33 cellular contexts compared by ENCODE assay signal in genomic region chr22:45276507-45276906, GRCh38. TPM values are rescaled to one million over a fixed set of nuclear protein-coding genes. Genes with fewer than 3 reads are reported as not detected.
"Had no signal": no experiment of that assay in that cellular context is flagged by ENCODE, and none has a peak within 500 bp of the region (broad histone marks: within the 10 kb centered on the region; RNA-seq: fewer than 3 reads in every experiment).

No MANE protein-coding gene starts in this region.

- H3K27me3 ChIP-seq: ascending aorta had no signal

- H3K4me3 ChIP-seq: ascending aorta had no signal

- H3K9me3 ChIP-seq: ascending aorta had no signal

- H3K36me3 ChIP-seq: ascending aorta had no signal

- DNase-seq: activated B cell treated with CpG ODN at 0.5 μM for 24 hours; activated CD4-positive, alpha-beta memory T cell treated with anti-CD3 and anti-CD28 coated beads for 36 hours; activated CD4-positive, alpha-beta T cell treated with anti-CD3 and anti-CD28 coated beads for 4 hours; activated CD4-positive, alpha-beta T cell treated with anti-CD3 and anti-CD28 coated beads, Interleukin-2, amount 10 ng/mL, durations not matched to agents 24 days and 14 days; activated CD4-positive, alpha-beta T cell treated with anti-CD3 and anti-CD28 coated beads, Interleukin-2, amount 50 U/mL, for 1 hour; activated CD4-positive, alpha-beta T cell treated with anti-CD3 and anti-CD28 coated beads, Interleukin-2, amount 50 U/mL, for 4 hours; activated CD4-positive, CD25-positive, alpha-beta regulatory T cell treated with anti-CD3 and anti-CD28 coated beads, Interleukin-2, amount 50 U/mL, for 72 hours; activated CD8-positive, alpha-beta memory T cell treated with anti-CD3 and anti-CD28 coated beads, Interleukin-2, amount 50 U/mL, for 4 hours; activated CD8-positive, alpha-beta T cell treated with anti-CD3 and anti-CD28 coated beads for 36 hours; activated effector memory CD4-positive, alpha-beta T cell treated with anti-CD3 and anti-CD28 coated beads, Interleukin-2, amount 50 U/mL, for 16 hours; activated gamma-delta T cell treated with Interleukin-2 at 50 U/mL for 16 hours; activated naive CD4-positive, alpha-beta T cell; activated naive CD4-positive, alpha-beta T cell treated with anti-CD3 and anti-CD28 coated beads for 36 hours; activated naive CD4-positive, alpha-beta T cell treated with anti-CD3 and anti-CD28 coated beads, Interleukin-2, amount 50 U/mL, for 16 hours; activated naive CD8-positive, alpha-beta T cell treated with anti-CD3 and anti-CD28 coated beads for 36 hours; activated T-cell treated with anti-CD3 and anti-CD28 coated beads for 4 hours; activated T-cell treated with anti-CD3 and anti-CD28 coated beads, Interleukin-2, amount 50 U/mL, for 1 hour; activated T-cell treated with anti-CD3 and anti-CD28 coated beads, Interleukin-2, amount 50 U/mL, for 4 hours; activated T-cell treated with anti-CD3 and anti-CD28 coated beads, Interleukin-2, amount 50 U/mL, for 72 hours; amygdala; anterior cingulate cortex; central memory CD4-positive, alpha-beta T cell; T-helper 1 cell; T-helper 2 cell; T-helper 9 cell had no signal

- ATAC-seq: activated CD8-positive, alpha-beta T cell treated with anti-CD3 and anti-CD28 coated beads for 36 hours; activated naive CD4-positive, alpha-beta T cell treated with anti-CD3 and anti-CD28 coated beads, Interleukin-2, amount 50 U/mL, for 72 hours; activated T-cell treated with anti-CD3 and anti-CD28 coated beads, Interleukin-2, amount 50 U/mL, for 4 hours; activated T-cell treated with anti-CD3 and anti-CD28 coated beads, Interleukin-2, amount 50 U/mL, for 72 hours; activated T-helper 17 cell treated with anti-CD3 and anti-CD28 coated beads, Interleukin-2, amount 50 U/mL, for 72 hours had no signal

- FAIRE-seq: TTC549 had no signal

- H3K27ac ChIP-seq: ascending aorta, VCaP had no signal

RNA-seq across cellular contexts. Expression of gene UPK3A, which starts 8.2 kb away (rescaled TPM):
- total RNA-seq: activated CD4-positive, alpha-beta memory T cell treated with anti-CD3 and anti-CD28 coated beads for 36 hours; activated CD4-positive, alpha-beta T cell treated with anti-CD3 and anti-CD28 coated beads, Interleukin-2, amount 10 ng/mL, durations not matched to agents 24 days and 14 days; activated CD8-positive, alpha-beta memory T cell treated with anti-CD3 and anti-CD28 coated beads for 36 hours; activated CD8-positive, alpha-beta T cell treated with anti-CD3 and anti-CD28 coated beads for 36 hours; activated naive CD4-positive, alpha-beta T cell treated with anti-CD3 and anti-CD28 coated beads for 36 hours; activated naive CD4-positive, alpha-beta T cell treated with anti-CD3 and anti-CD28 coated beads, Interleukin-2, amount 50 U/mL, for 72 hours; activated naive CD8-positive, alpha-beta T cell treated with anti-CD3 and anti-CD28 coated beads for 36 hours; activated T-cell treated with anti-CD3 and anti-CD28 coated beads, Interleukin-2, amount 50 U/mL, for 4 hours; activated T-cell treated with anti-CD3 and anti-CD28 coated beads, Interleukin-2, amount 50 U/mL, for 72 hours; activated T-helper 1 cell treated with anti-CD3 and anti-CD28 coated beads, Interleukin-12 subunit alpha, Interleukin-12 subunit beta, Interleukin-2, Interleukin-4 antibody, amounts not matched to agents 30 ng/mL and 10 ng/mL and 1 ng/mL, durations not matched to agents 14 hours and 24 hours and 36 hours; activated T-helper 17 cell treated with anti-CD3 and anti-CD28 coated beads, Interleukin-2, amount 50 U/mL, for 72 hours; ascending aorta; cerebellum had no signal
